ENCODE assay signal across 13 cellular contexts in the genomic region with DNA sequence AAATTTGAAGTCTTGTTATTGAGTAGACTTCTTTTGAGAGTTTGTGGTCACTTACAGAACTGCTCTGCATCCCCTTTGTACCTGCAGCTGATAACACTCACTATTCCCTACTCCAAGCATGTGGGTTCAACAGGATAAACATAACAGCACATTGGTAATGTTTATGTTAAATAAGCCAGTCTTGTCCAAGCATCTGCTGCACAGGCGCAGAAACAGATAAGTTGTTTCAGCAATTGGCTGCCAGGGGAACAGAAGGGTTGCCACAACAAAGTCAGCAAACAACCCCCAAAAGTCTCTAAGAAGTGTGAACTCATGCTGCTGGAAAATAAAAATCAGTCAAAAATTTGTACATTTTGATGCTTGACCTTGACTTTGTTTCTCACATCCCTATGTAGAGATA.
DNase-seq lines count a peak whose midpoint lies in the region; ATAC-seq and FAIRE-seq lines count a peak whose summit lies in the region.
"Had no signal": no experiment of that assay in that cellular context is flagged by ENCODE, and none has a peak within 500 bp of the region (broad histone marks: within the 10 kb centered on the region; RNA-seq: fewer than 3 reads in every experiment).

No MANE protein-coding gene starts in this region.

- peak; percentile 89 for FAIRE-seq in HTR-8/SVneo (lab: Jason Lieb, UNC)
- FAIRE-seq: pancreas had no signal

- ATAC-seq in HG03159 (IDR thresholded peaks at IDR 0.05; ENCODE audit: unreplicated experiment): no peak
- ATAC-seq: activated CD8-positive, alpha-beta memory T cell treated with anti-CD3 and anti-CD28 coated beads, Interleukin-2, amount 10 ng/mL, durations not matched to agents 7 days and 5 days had no signal

- DNase-seq in HTR-8/SVneo (ENCODE audit: insufficient read length, low spot score) (no peak), SHP77 treated with DMSO at 0.1 percent for 48 hours (lab: John Stamatoyannopoulos, UW) (peak; percentile 70), fibroblast of peridontal ligament (ENCODE audit: extremely low read depth) (peak; percentile 52), renal cortical epithelial cell (ENCODE audit: low read depth) (peak; percentile 38), NCI-H2227 (lab: John Stamatoyannopoulos, UW; ENCODE audit: unreplicated experiment) (no peak)
- no peak for DNase-seq in stimulated activated naive CD4-positive, alpha-beta T cell treated with Interleukin-2 at 50 U/mL for 16 hours (lab: John Stamatoyannopoulos, UW)
- DNase-seq: activated CD4-positive, CD25-positive, alpha-beta regulatory T cell; activated CD8-positive, alpha-beta memory T cell treated with anti-CD3 and anti-CD28 coated beads, Interleukin-2, amount 10 ng/mL, durations not matched to agents 7 days and 5 days; effector CD4-positive, alpha-beta T cell; GM23248; islet precursor cell had no signal

Comparison
In these comparisons a context has a peak if more than half of its experiments do, and no peak if none do; other contexts are left out.
1. DNase-seq: peak in SHP77 treated with DMSO at 0.1 percent for 48 hours (single experiment), fibroblast of peridontal ligament (single experiment) and renal cortical epithelial cell (single experiment); none in HTR-8/SVneo (single experiment), NCI-H2227 (single experiment) and stimulated activated naive CD4-positive, alpha-beta T cell treated with Interleukin-2 at 50 U/mL for 16 hours (single experiment).